In the genomic region with DNA sequence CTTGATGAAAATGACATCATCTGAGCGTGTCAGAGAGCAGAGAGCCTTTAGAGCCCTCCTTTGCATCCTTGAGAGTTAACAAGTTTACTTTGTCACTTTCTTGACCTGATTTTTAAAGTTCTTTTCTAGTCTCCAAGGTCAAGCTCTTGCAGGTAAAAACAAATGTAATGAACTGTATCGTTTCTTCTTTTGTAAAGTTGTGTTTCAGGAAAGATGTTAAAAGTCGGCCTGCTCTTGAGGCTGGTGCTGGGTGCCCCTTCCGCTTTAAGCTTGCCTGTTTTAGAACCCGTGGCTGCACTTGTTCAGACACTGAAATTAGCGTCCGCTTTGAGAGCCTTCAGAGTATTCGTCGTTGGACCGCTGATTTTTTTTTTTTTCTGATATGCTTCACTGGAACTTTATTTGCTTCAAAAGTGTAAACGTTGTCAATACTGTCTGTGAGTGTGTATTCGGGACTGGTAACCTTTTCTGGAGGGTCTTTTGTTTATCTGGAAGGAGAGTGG, we compare ENCODE assay signal across 8 cellular contexts. TPM values are rescaled to one million over a fixed set of nuclear protein-coding genes. Genes with fewer than 3 reads are reported as not detected.
DNase-seq lines count a peak whose midpoint lies in the region; ATAC-seq and TF ChIP-seq lines count a peak whose summit lies in the region.

No MANE protein-coding gene starts in this region.

- H3K27me3 Mint-ChIP-seq in T-helper 1 cell treated with Interleukin-12 subunit alpha and Interleukin-12 subunit beta and Interleukin-4 antibody, amounts not matched to agents 30 μg/mL and 1 μg/mL, for 36 hours (ENCODE audit: low read depth), result no peaks in the 10 kb centered on the region

- peak overlapping the region; percentile 86 to 99 (median 96) for H3K27ac ChIP-seq in upper lobe of left lung

- TF ChIP-seq CTCF in upper lobe of left lung (IDR thresholded peaks at IDR 0.05), result no peak

- H3K27ac Mint-ChIP-seq in T-helper 1 cell treated with Interleukin-12 subunit alpha and Interleukin-12 subunit beta and Interleukin-4 antibody, amounts not matched to agents 30 μg/mL and 1 μg/mL, for 36 hours, result peak overlapping the region; percentile 86

- H3K9me3 Mint-ChIP-seq in T-helper 1 cell treated with Interleukin-12 subunit alpha and Interleukin-12 subunit beta and Interleukin-4 antibody, amounts not matched to agents 30 μg/mL and 1 μg/mL, for 36 hours, result no peaks in the 10 kb centered on the region

- DNase-seq in T-helper 1 cell (no peak), NOMO-1 treated with DMSO at 0.1 percent for 48 hours (lab: John Stamatoyannopoulos, UW; ENCODE audit: unreplicated experiment) (peak; percentile 43), cerebellar cortex (ENCODE audit: low spot score) (peak; percentile 50), medulla oblongata (ENCODE audit: extremely low spot score) (peak; percentile 67), upper lobe of left lung (peak in 1 of 2 donors; percentile 35), ecto neural progenitor cell (ENCODE audit: low spot score) (no peak), AG08396 (ENCODE audit: low spot score) (no peak)

- no peak for TF ChIP-seq POLR2A in upper lobe of left lung (IDR thresholded peaks at IDR 0.05)

- H3K36me3 Mint-ChIP-seq in T-helper 1 cell treated with Interleukin-12 subunit alpha and Interleukin-12 subunit beta and Interleukin-4 antibody, amounts not matched to agents 30 μg/mL and 1 μg/mL, for 36 hours (ENCODE audit: low read depth), result peaks cover 1% of the 10 kb centered on the region

- H3K36me3 ChIP-seq in upper lobe of left lung, result no peaks in the 10 kb centered on the region

- peaks cover 11 to 26% (median 17%) of the 10 kb centered on the region in 4 donors for H3K4me1 ChIP-seq in upper lobe of left lung

- H3K9me3 ChIP-seq in upper lobe of left lung, result no peaks in the 10 kb centered on the region

- H3K4me3 Mint-ChIP-seq in T-helper 1 cell treated with Interleukin-12 subunit alpha and Interleukin-12 subunit beta and Interleukin-4 antibody, amounts not matched to agents 30 μg/mL and 1 μg/mL, for 36 hours, result peak overlapping the region; percentile 86

- TF ChIP-seq EP300 in upper lobe of left lung (IDR thresholded peaks at IDR 0.05), result no peak

- ATAC-seq in upper lobe of left lung (ENCODE audit: low FRiP score in 2 of 2), result peak in 1 of 2 donors; percentile 28

- no peaks in the 10 kb centered on the region for H3K27me3 ChIP-seq in upper lobe of left lung

- H3K4me3 ChIP-seq in upper lobe of left lung, result peak overlapping the region; percentile 48 to 97 (median 82)

- H3K4me1 Mint-ChIP-seq in T-helper 1 cell treated with Interleukin-12 subunit alpha and Interleukin-12 subunit beta and Interleukin-4 antibody, amounts not matched to agents 30 μg/mL and 1 μg/mL, for 36 hours (ENCODE audit: low read depth), result peaks cover 32% of the 10 kb centered on the region

- 0 to 2% methylated on average over 12 of the region's 12 CpGs for WGBS in upper lobe of left lung, 2 donors

RNA-seq across cellular contexts. Expression of a gene that starts 52.6 kb away (rescaled TPM):
- total RNA-seq in upper lobe of left lung, result 10 to 100 TPM in 5 of 6 donors, 1 to 10 TPM in 1; 9.4 to 76.5 (median 28.1) TPM

Comparison
In these comparisons a context has a peak if more than half of its experiments do, and no peak if none do; other contexts are left out.
1. DNase-seq: peak in NOMO-1 treated with DMSO at 0.1 percent for 48 hours (single experiment), cerebellar cortex (single experiment) and medulla oblongata (single experiment); none in T-helper 1 cell (0 of 5), ecto neural progenitor cell (single experiment) and AG08396 (single experiment).